8 cellular contexts compared by ENCODE assay signal in the genomic region with DNA sequence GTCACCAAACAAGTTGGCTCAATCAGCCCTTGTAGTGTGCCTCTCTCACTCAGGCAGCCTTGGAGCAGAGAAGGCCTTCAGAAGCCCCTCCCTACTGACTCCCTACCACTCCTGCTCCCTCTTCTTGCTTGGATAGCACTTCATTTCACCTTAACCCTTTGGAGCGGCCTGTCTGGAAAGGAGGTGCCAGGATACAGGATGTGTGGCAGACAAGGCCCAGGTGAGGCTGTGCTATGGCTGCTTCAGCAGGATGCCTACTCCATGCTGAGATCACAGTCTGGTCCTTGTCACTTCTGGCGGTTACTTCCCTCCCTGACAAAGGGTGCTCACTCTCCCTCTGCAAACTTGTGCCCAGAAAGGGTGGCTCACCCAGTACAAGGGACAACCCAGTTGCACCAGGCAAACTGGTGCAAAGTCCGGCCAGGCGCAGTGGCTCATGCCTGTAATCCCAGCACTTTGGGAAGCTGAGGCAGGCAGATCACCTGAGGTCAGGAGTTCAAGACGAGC. TPM values are rescaled to one million over a fixed set of nuclear protein-coding genes. Genes with fewer than 3 reads are reported as not detected.
A peak's percentile ranks its signal among the peaks of the same experiment; 100 is the strongest.
DNase-seq lines count a peak whose midpoint lies in the region; ATAC-seq and TF ChIP-seq lines count a peak whose summit lies in the region.

No MANE protein-coding gene starts in this region.

- H3K9me3 ChIP-seq in right atrium auricular region (no peaks in the 10 kb centered on the region), breast epithelium (no peaks in the 10 kb centered on the region), muscle layer of duodenum (ENCODE audit: control insufficient read depth in 1 of 2, low read length in 2 of 2) (no peaks in the 10 kb centered on the region)

- TF ChIP-seq CTCF in right atrium auricular region (IDR thresholded peaks at IDR 0.05) (no peak), breast epithelium (IDR thresholded peaks at IDR 0.05) (no peak)

- peaks cover 0 to 26% of the 10 kb centered on the region in 2 donors for H3K4me1 ChIP-seq in right atrium auricular region
- peaks cover 0 to 6% of the 10 kb centered on the region in 2 donors for H3K4me1 ChIP-seq in breast epithelium
- peaks cover 0 to 27% of the 10 kb centered on the region in 2 donors for H3K4me1 ChIP-seq in muscle layer of duodenum (ENCODE audit: control insufficient read depth in 1 of 2, insufficient read depth in 2 of 2, low read length in 2 of 2)

- intact Hi-C loops in Right ventricle myocardium inferior (cut with DNase I), result no loop called here
- intact Hi-C loops in breast epithelium (cut with DNase I; ENCODE audit: low total_unique reads), result no loop called here

- no peak for DNase-seq in right atrium auricular region (ENCODE audit: low spot score)
- no peak for DNase-seq in Right ventricle myocardium inferior (ENCODE audit: missing footprints)
- no peak for DNase-seq in breast epithelium (ENCODE audit: low spot score in 2 of 2)
- no peak for DNase-seq in stimulated activated CD4-positive, alpha-beta T cell treated with anti-CD3 and anti-CD28 coated beads, Interleukin-1b, Interleukin-23, amount 100 ng/mL, for 48 hours
- DNase-seq in caudate nucleus (lab: John Stamatoyannopoulos, UW), result no peak
- no peak for DNase-seq in amygdala (lab: John Stamatoyannopoulos, UW)

- H3K27me3 ChIP-seq in right atrium auricular region (no peaks in the 10 kb centered on the region), breast epithelium (no peaks in the 10 kb centered on the region), muscle layer of duodenum (ENCODE audit: low read depth, low read length) (no peaks in the 10 kb centered on the region)

- ATAC-seq in Right ventricle myocardium inferior (no peak), HG03571 (IDR thresholded peaks at IDR 0.05; ENCODE audit: unreplicated experiment) (no peak)

- H3K4me3 ChIP-seq in right atrium auricular region (peak overlapping the region; percentile 59 to 82), breast epithelium (peak overlapping the region in 2 of 3 donors; percentile 72 to 86), muscle layer of duodenum (ENCODE audit: low read depth in 1 of 2, low read length in 2 of 2) (peak overlapping the region; percentile 84 to 95)

- H3K36me3 ChIP-seq in right atrium auricular region, result no peaks in the 10 kb centered on the region
- H3K36me3 ChIP-seq in breast epithelium, result no peaks in the 10 kb centered on the region
- peaks cover 0 to 3% of the 10 kb centered on the region in 2 donors for H3K36me3 ChIP-seq in muscle layer of duodenum (ENCODE audit: control insufficient read depth in 1 of 2, insufficient read depth in 2 of 2, low read length in 2 of 2)

- no peak overlapping the region for H3K27ac ChIP-seq in right atrium auricular region
- no peak overlapping the region for H3K27ac ChIP-seq in breast epithelium
- peak overlapping the region; percentile 33 for H3K27ac ChIP-seq in muscle layer of duodenum (ENCODE audit: low read length)
- H3K27ac ChIP-seq in caudate nucleus (ENCODE audit: low read depth, low read length), result no peak overlapping the region

- TF ChIP-seq POLR2A in breast epithelium (IDR thresholded peaks at IDR 0.05), result no peak

RNA-seq across cellular contexts. Expression of a gene that starts 1.0 kb away (rescaled TPM):
- total RNA-seq in right atrium auricular region, result 1 to 10 TPM; 8.4 to 9.4 TPM
- 7.7 TPM for total RNA-seq in Right ventricle myocardium inferior
- 10 to 100 TPM in 2 of 3 donors, 1 to 10 TPM in 1; 9.1 to 12.5 (median 11.3) TPM for total RNA-seq in breast epithelium

RNA-seq across cellular contexts. Expression of a gene that starts 11.4 kb away (rescaled TPM):
- total RNA-seq in right atrium auricular region, result 10 to 100 TPM; 34.6 to 38.0 TPM
- 44.3 TPM for total RNA-seq in Right ventricle myocardium inferior
- 100 to 1,000 TPM in 2 of 3 donors, 10 to 100 TPM in 1; 92.2 to 158 (median 154) TPM for total RNA-seq in breast epithelium

RNA-seq across cellular contexts. Expression of a gene that starts 24.9 kb away (rescaled TPM):
- total RNA-seq in right atrium auricular region, result 1 to 10 TPM; 1.2 to 4.2 TPM
- 1.2 TPM for total RNA-seq in Right ventricle myocardium inferior
- 10 to 100 TPM in 1 of 3 donors, 1 to 10 TPM in 1, under 1 TPM in 1; 0.16 to 11.9 (median 7.5) TPM for total RNA-seq in breast epithelium

RNA-seq across cellular contexts. Expression of a gene that starts 58.9 kb away (rescaled TPM):
- total RNA-seq in right atrium auricular region, result not detected
- not detected for total RNA-seq in Right ventricle myocardium inferior
- 1 to 10 TPM in 1 of 3 donors, not detected in 2; 1.5 TPM for total RNA-seq in breast epithelium
